ENCODE assay signal across 1 cellular context in the genomic region with DNA sequence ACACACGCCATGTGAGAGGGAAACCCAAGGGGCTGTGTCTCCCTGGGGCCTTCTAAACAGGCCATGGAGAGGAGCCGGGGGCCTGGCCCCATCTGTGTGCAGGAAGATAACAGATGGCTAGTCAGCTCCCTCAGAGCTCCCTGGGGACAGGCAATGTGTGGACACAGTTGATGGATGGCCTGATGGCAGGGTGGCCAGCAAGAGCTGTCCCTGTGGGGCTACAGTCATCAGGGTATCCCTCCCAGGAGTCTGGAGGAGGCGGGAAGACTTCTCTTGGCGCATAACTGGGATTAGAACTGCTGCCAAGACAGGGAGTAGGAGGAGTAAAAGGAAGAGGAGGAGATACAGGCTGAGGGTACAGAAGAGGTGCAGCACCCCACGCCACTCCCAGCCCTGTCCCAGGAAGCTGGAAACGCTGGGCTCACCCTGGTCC.
A peak's percentile ranks its signal among the peaks of the same experiment; 100 is the strongest.
TF ChIP-seq lines count a peak whose summit lies in the region.

No MANE protein-coding gene starts in this region.

TF ChIP-seq in HepG2, 621 proteins besides CTCF, POLR2A, EP300 and RAD21:
- TF ChIP-seq ZNF329 (CRISPR knock-in tag; IDR thresholded peaks at IDR 0.05; ENCODE audit: low read depth) (no peak), ZNF639 (CRISPR knock-in tag; conservative IDR thresholded peaks at IDR 0.05) (no peak), ZNF33B (CRISPR knock-in tag; IDR thresholded peaks at IDR 0.05) (no peak), ZNF687 (CRISPR knock-in tag; IDR thresholded peaks at IDR 0.05) (peak; percentile 46; the same call in 1 of the 2 replicates), FOXM1 (CRISPR knock-in tag; IDR thresholded peaks at IDR 0.05) (no peak)
